In the genomic region with DNA sequence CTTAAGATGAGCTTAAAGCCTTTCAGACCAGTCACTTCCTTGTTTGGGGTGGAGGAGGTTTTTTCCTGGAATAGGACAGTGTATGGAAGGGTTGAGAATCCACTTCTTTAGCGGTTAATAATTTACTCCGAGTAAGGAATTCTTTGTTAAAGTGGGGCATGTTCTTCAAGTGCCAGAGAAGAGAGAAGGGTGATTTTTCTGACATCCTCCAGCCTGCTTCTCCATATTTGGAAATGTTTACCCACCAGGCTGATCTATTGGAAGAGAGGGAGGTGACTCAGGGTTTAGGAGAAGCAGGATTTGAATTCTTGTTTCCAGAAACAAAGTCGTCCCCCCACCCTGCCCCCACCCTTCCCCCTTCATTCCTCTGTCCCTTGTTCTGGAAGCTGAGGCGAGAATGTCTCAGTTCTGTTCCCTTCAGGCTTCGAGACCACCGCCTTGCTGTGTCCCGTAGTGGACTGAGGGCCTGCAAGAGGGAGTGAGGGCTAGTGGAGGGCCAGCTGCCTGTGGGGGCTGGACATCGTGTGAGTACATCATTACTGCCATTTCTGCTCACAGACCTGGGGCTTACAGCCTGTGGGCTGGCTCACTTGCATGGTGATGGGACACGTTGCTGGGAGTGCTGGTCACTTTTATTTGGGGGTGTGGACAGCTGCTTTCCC, we compare ENCODE assay signal across 11 cellular contexts. TPM values are rescaled to one million over a fixed set of nuclear protein-coding genes. Genes with fewer than 3 reads are reported as not detected.
A peak's percentile ranks its signal among the peaks of the same experiment; 100 is the strongest.
DNase-seq lines count a peak whose midpoint lies in the region; ATAC-seq and TF ChIP-seq lines count a peak whose summit lies in the region.
"Had no signal": no experiment of that assay in that cellular context is flagged by ENCODE, and none has a peak within 500 bp of the region (broad histone marks: within the 10 kb centered on the region; RNA-seq: fewer than 3 reads in every experiment).

No MANE protein-coding gene starts in this region.

- H2BK12ac ChIP-seq in mesenchymal stem cell (ENCODE audit: low read length in 2 of 2): peak overlapping the region; percentile 57 to 60

- H3K9ac ChIP-seq in HUES64 (ENCODE audit: low read depth, low read length): peak overlapping the region; percentile 70; the same call in 1 of the 2 replicates
- no peak overlapping the region for H3K9ac ChIP-seq in mesenchymal stem cell (ENCODE audit: low read length)

- H2BK15ac ChIP-seq in mesenchymal stem cell (ENCODE audit: low read depth, poor library complexity, severe bottlenecking): peak overlapping the region; percentile 26

- peaks cover 16% of the 10 kb centered on the region for H3K79me1 ChIP-seq in mesenchymal stem cell (replicated peaks; ENCODE audit: low read length, poor library complexity, severe bottlenecking)

- H3K18ac ChIP-seq in mesenchymal stem cell (ENCODE audit: low read depth in 1 of 2, low read length in 2 of 2): peak overlapping the region; percentile 81 to 82

- no peaks in the 10 kb centered on the region for H3K9me3 ChIP-seq in HUES64 (ENCODE audit: insufficient read depth, low read depth, low read length)
- H3K9me3 ChIP-seq in mesenchymal stem cell (ENCODE audit: control insufficient read depth, low read length): no peaks in the 10 kb centered on the region
- H3K9me3 ChIP-seq in upper lobe of left lung: no peaks in the 10 kb centered on the region

- peak; percentile 21 for DNase-seq in dermis blood vessel endothelial cell
- peak; percentile 94 for DNase-seq in mesenchymal stem cell
- DNase-seq in upper lobe of left lung: no peak
- DNase-seq in stimulated activated naive CD8-positive, alpha-beta T cell treated with anti-CD3 and anti-CD28 coated beads, Interleukin-15, amount 100 ng/mL, for 72 hours: no peak
- DNase-seq: NCI-H1105, T-cell had no signal

- no peaks in the 10 kb centered on the region for H3K9me3 Mint-ChIP-seq in stimulated activated naive CD8-positive, alpha-beta T cell treated with anti-CD3 and anti-CD28 coated beads, Interleukin-15, amount 100 ng/mL, for 72 hours
- H3K9me3 Mint-ChIP-seq: activated T-helper 17 cell treated with anti-CD3 and anti-CD28 coated beads, Interleukin-2, amount 50 U/mL, for 72 hours; T-cell had no signal

- peak in 2 of 4 donors; percentile 26 to 33 for TF ChIP-seq EP300 in upper lobe of left lung (IDR thresholded peaks at IDR 0.05)

- H3K4me3 ChIP-seq in HUES64 (ENCODE audit: low read length) (peak overlapping the region; percentile 35; the same call in 1 of the 2 replicates), mesenchymal stem cell (ENCODE audit: insufficient read depth in 1 of 2, low read depth in 1 of 2, low read length in 2 of 2) (no peak overlapping the region), upper lobe of left lung (peak overlapping the region in 1 of 4 donors; percentile 20)
- H3K4me3 ChIP-seq: GM12878 had no signal

- H2AK5ac ChIP-seq in mesenchymal stem cell (ENCODE audit: low read length, severe bottlenecking): peak overlapping the region; percentile 72

- 68% methylated on average over 8 of the region's 9 CpGs for WGBS in HUES64
- 13% methylated on average over 8 of the region's 9 CpGs for WGBS in mesenchymal stem cell
- WGBS in upper lobe of left lung, 2 donors: 58 to 77% methylated on average over 9 of the region's 9 CpGs

- TF ChIP-seq POLR2A in upper lobe of left lung (IDR thresholded peaks at IDR 0.05): no peak

- peak overlapping the region; percentile 30 to 69 for H3K4ac ChIP-seq in mesenchymal stem cell (ENCODE audit: low read depth in 1 of 2, low read length in 2 of 2)

- H3K27me3 ChIP-seq in HUES64 (ENCODE audit: insufficient read depth, low read length) (no peaks in the 10 kb centered on the region), mesenchymal stem cell (ENCODE audit: control insufficient read depth in 1 of 2, insufficient read depth in 1 of 2, low read length in 2 of 2) (no peaks in the 10 kb centered on the region), upper lobe of left lung (no peaks in the 10 kb centered on the region)

- H4K8ac ChIP-seq in mesenchymal stem cell (ENCODE audit: low read length): peak overlapping the region; percentile 69

- peaks cover 33% of the 10 kb centered on the region for H3K4me1 Mint-ChIP-seq in stimulated activated naive CD8-positive, alpha-beta T cell treated with anti-CD3 and anti-CD28 coated beads, Interleukin-15, amount 100 ng/mL, for 72 hours

- H3K4me2 ChIP-seq in mesenchymal stem cell (ENCODE audit: low read length, poor library complexity, severe bottlenecking): peak overlapping the region; percentile 3

- ATAC-seq in upper lobe of left lung (ENCODE audit: low FRiP score in 2 of 2): peak; percentile 32 to 69
- ATAC-seq in stimulated activated naive CD8-positive, alpha-beta T cell treated with anti-CD3 and anti-CD28 coated beads, Interleukin-15, amount 100 ng/mL, for 72 hours: no peak
- no peak for ATAC-seq in GM21390 (IDR thresholded peaks at IDR 0.05; ENCODE audit: unreplicated experiment)
- ATAC-seq in GM18498 (IDR thresholded peaks at IDR 0.05; ENCODE audit: unreplicated experiment): no peak
- ATAC-seq: activated T-helper 17 cell treated with anti-CD3 and anti-CD28 coated beads, Interleukin-2, amount 50 U/mL, for 72 hours; GM12878; T-cell had no signal

- H3K4me3 Mint-ChIP-seq in stimulated activated naive CD8-positive, alpha-beta T cell treated with anti-CD3 and anti-CD28 coated beads, Interleukin-15, amount 100 ng/mL, for 72 hours: no peak overlapping the region
- H3K4me3 Mint-ChIP-seq: activated T-helper 17 cell treated with anti-CD3 and anti-CD28 coated beads, Interleukin-2, amount 50 U/mL, for 72 hours; T-cell had no signal

- peak overlapping the region; percentile 78 for H2BK120ac ChIP-seq in mesenchymal stem cell (ENCODE audit: low read depth, low read length)

- peak overlapping the region in 1 of 2 experiments; percentile 3 for H3K14ac ChIP-seq in mesenchymal stem cell (ENCODE audit: low read length in 2 of 2)

- H2AFZ ChIP-seq in mesenchymal stem cell (ENCODE audit: low read depth, low read length): no peak overlapping the region

- H3K36me3 ChIP-seq in HUES64 (ENCODE audit: insufficient read depth, low read length) (no peaks in the 10 kb centered on the region), mesenchymal stem cell (ENCODE audit: control insufficient read depth in 1 of 2, insufficient read depth in 2 of 2, low read depth in 1 of 2, low read length in 2 of 2) (peaks cover 0 to 2% of the 10 kb centered on the region in 2 experiments), upper lobe of left lung (no peaks in the 10 kb centered on the region)

- H3K27me3 Mint-ChIP-seq in stimulated activated naive CD8-positive, alpha-beta T cell treated with anti-CD3 and anti-CD28 coated beads, Interleukin-15, amount 100 ng/mL, for 72 hours: no peaks in the 10 kb centered on the region
- H3K27me3 Mint-ChIP-seq: activated T-helper 17 cell treated with anti-CD3 and anti-CD28 coated beads, Interleukin-2, amount 50 U/mL, for 72 hours; T-cell had no signal

- no peak overlapping the region for H3K27ac Mint-ChIP-seq in stimulated activated naive CD8-positive, alpha-beta T cell treated with anti-CD3 and anti-CD28 coated beads, Interleukin-15, amount 100 ng/mL, for 72 hours
- H3K27ac Mint-ChIP-seq: activated T-helper 17 cell treated with anti-CD3 and anti-CD28 coated beads, Interleukin-2, amount 50 U/mL, for 72 hours; T-cell had no signal

- peak overlapping the region; percentile 95 for H4K91ac ChIP-seq in mesenchymal stem cell (ENCODE audit: low read length)

- no peak for TF ChIP-seq CTCF in upper lobe of left lung (IDR thresholded peaks at IDR 0.05)

- peak overlapping the region; percentile 83 for H3K27ac ChIP-seq in HUES64 (ENCODE audit: low read depth, low read length)
- H3K27ac ChIP-seq in mesenchymal stem cell (ENCODE audit: low read length, poor library complexity, severe bottlenecking): peak overlapping the region; percentile 92
- H3K27ac ChIP-seq in upper lobe of left lung: peak overlapping the region; percentile 57 to 88 (median 64)

- peaks cover 44% of the 10 kb centered on the region for H3K4me1 ChIP-seq in HUES64 (ENCODE audit: insufficient read depth, low read length)
- peaks cover 14% of the 10 kb centered on the region for H3K4me1 ChIP-seq in mesenchymal stem cell (ENCODE audit: control insufficient read depth, insufficient read depth, low read depth, low read length)
- peaks cover 18 to 47% (median 40%) of the 10 kb centered on the region in 4 donors for H3K4me1 ChIP-seq in upper lobe of left lung

- peak overlapping the region; percentile 79 for H2BK5ac ChIP-seq in mesenchymal stem cell (ENCODE audit: low read depth, low read length, poor library complexity, severe bottlenecking)

- no peak overlapping the region for H3K23ac ChIP-seq in mesenchymal stem cell (ENCODE audit: low read length in 2 of 2)

RNA-seq across cellular contexts. Expression of gene LPP, which starts 58.5 kb away (rescaled TPM):
- polyA plus RNA-seq in HUES64 (2013, experiment 1 of 2): 12.1 TPM
- 14.8 TPM for polyA plus RNA-seq in HUES64 (2013, experiment 2 of 2)
- 45.8 and 57.7 TPM in 2 replicates for total RNA-seq in dermis blood vessel endothelial cell
- 37.8 TPM for polyA plus RNA-seq in mesenchymal stem cell (2013, experiment 1 of 2)
- 34.1 TPM for polyA plus RNA-seq in mesenchymal stem cell (2013, experiment 2 of 2)
- 100 to 1,000 TPM in 4 of 6 donors, 10 to 100 TPM in 2; 86.0 to 196 (median 160) TPM for total RNA-seq in upper lobe of left lung

Comparison
In these comparisons a context has a peak if more than half of its experiments do, and no peak if none do; other contexts are left out.
1. DNase-seq: peak in dermis blood vessel endothelial cell (single experiment) and mesenchymal stem cell (single experiment); none in upper lobe of left lung (0 of 2) and stimulated activated naive CD8-positive, alpha-beta T cell treated with anti-CD3 and anti-CD28 coated beads, Interleukin-15, amount 100 ng/mL, for 72 hours (0 of 2).
2. ATAC-seq: peak in upper lobe of left lung (2 of 2); none in stimulated activated naive CD8-positive, alpha-beta T cell treated with anti-CD3 and anti-CD28 coated beads, Interleukin-15, amount 100 ng/mL, for 72 hours (single experiment), GM21390 (single experiment) and GM18498 (single experiment).
3. Peak in every context shown above with its lines, with median percentiles within 50 percentile points of each other: H3K27ac ChIP-seq.